Comparison of ENCODE assay signal across 25 cellular contexts in genomic region chr10:43778571-43778970, GRCh38.
DNase-seq lines count a peak whose midpoint lies in the region; TF ChIP-seq lines count a peak whose summit lies in the region.
"Had no signal": no experiment of that assay in that cellular context is flagged by ENCODE, and none has a peak within 500 bp of the region (broad histone marks: within the 10 kb centered on the region; RNA-seq: fewer than 3 reads in every experiment).

No MANE protein-coding gene starts in this region.

- TF ChIP-seq CTCF in MCF 10A (IDR thresholded peaks at IDR 0.05; ENCODE audit: unreplicated experiment), result no peak
- no peak for TF ChIP-seq CTCF in Loucy (conservative IDR thresholded peaks at IDR 0.05; ENCODE audit: low read length)
- no peak for TF ChIP-seq CTCF in tibial artery (IDR thresholded peaks at IDR 0.05)

- no peaks in the 10 kb centered on the region for H3K9me2 ChIP-seq in Loucy (replicated peaks; ENCODE audit: low read depth, low read length)

- no TSS peak for BruUV-seq in MCF 10A (replicated peaks; lab: Mats Ljungman, UMichigan)

- H3K9me3 ChIP-seq in Loucy (ENCODE audit: insufficient read depth, low read depth, low read length) (no peaks in the 10 kb centered on the region), tibial artery (no peaks in the 10 kb centered on the region)
- H3K9me3 ChIP-seq: left ventricle myocardium inferior, thyroid gland had no signal

- H3K36me3 Mint-ChIP-seq in MCF 10A (ENCODE audit: insufficient read depth, unreplicated experiment), result no peaks in the 10 kb centered on the region
- H3K36me3 Mint-ChIP-seq: activated CD4-positive, alpha-beta memory T cell treated with anti-CD3 and anti-CD28 coated beads for 36 hours had no signal

- in situ Hi-C loops in T47D (cut with HindIII; ENCODE audit: low pct_unique_long_range_greater_than_20kb, low sequenced_read_pairs), result no loop called here

- no peak overlapping the region for H3K27ac Mint-ChIP-seq in MCF 10A (ENCODE audit: low read depth, unreplicated experiment)
- H3K27ac Mint-ChIP-seq: activated CD4-positive, alpha-beta memory T cell treated with anti-CD3 and anti-CD28 coated beads for 36 hours; endodermal cell had no signal

- POLR2A ChIA-PET in MCF 10A (lab: Yijun Ruan, JAX), result no interaction called here

- H3K27ac ChIP-seq in tibial artery, result no peak overlapping the region
- H3K27ac ChIP-seq: left ventricle myocardium inferior, thyroid gland had no signal

- CTCF ChIA-PET in MCF 10A (lab: Yijun Ruan, JAX), result no interaction called here

- H3K4me3 ChIP-seq in Loucy (ENCODE audit: low read length, poor library complexity, severe bottlenecking), result no peak overlapping the region
- H3K4me3 ChIP-seq in tibial artery, result no peak overlapping the region
- H3K4me3 ChIP-seq: left ventricle myocardium inferior, thyroid gland had no signal

- no peaks in the 10 kb centered on the region for H3K27me3 Mint-ChIP-seq in MCF 10A (ENCODE audit: insufficient read depth, unreplicated experiment)
- H3K27me3 Mint-ChIP-seq: activated CD4-positive, alpha-beta memory T cell treated with anti-CD3 and anti-CD28 coated beads for 36 hours had no signal

- H3K9ac ChIP-seq in Loucy (ENCODE audit: low read depth, low read length, poor library complexity, severe bottlenecking), result no peak overlapping the region

- H3K4me3 Mint-ChIP-seq in MCF 10A (ENCODE audit: unreplicated experiment), result no peak overlapping the region
- H3K4me3 Mint-ChIP-seq: activated CD4-positive, alpha-beta memory T cell treated with anti-CD3 and anti-CD28 coated beads for 36 hours; endodermal cell had no signal

- H3F3A ChIP-seq in Loucy (ENCODE audit: low read depth), result no peaks in the 10 kb centered on the region

- H3K9me3 Mint-ChIP-seq in MCF 10A (ENCODE audit: unreplicated experiment), result no peaks in the 10 kb centered on the region
- H3K9me3 Mint-ChIP-seq: activated CD4-positive, alpha-beta memory T cell treated with anti-CD3 and anti-CD28 coated beads for 36 hours; endodermal cell had no signal

- peak overlapping the region; percentile 10 for H3K4me2 ChIP-seq in Loucy (ENCODE audit: low read depth, low read length, poor library complexity, severe bottlenecking)

- H3K27me3 ChIP-seq in Loucy (ENCODE audit: insufficient read depth, low read length, poor library complexity, severe bottlenecking) (no peaks in the 10 kb centered on the region), tibial artery (no peaks in the 10 kb centered on the region)
- H3K27me3 ChIP-seq: thyroid gland had no signal

- no peaks in the 10 kb centered on the region for H3K4me1 Mint-ChIP-seq in MCF 10A (ENCODE audit: insufficient read depth, unreplicated experiment)

- H2AFZ ChIP-seq in Loucy (ENCODE audit: low read length), result peak overlapping the region; percentile 65

- H3K36me3 ChIP-seq in Loucy (ENCODE audit: insufficient read depth, low read length) (no peaks in the 10 kb centered on the region), tibial artery (no peaks in the 10 kb centered on the region)
- H3K36me3 ChIP-seq: left ventricle myocardium inferior, thyroid gland had no signal

- DNase-seq in T47D (ENCODE audit: low read depth in 1 of 2, low spot score in 1 of 2), result peak; percentile 33 to 74
- DNase-seq in MCF 10A (ENCODE audit: unreplicated experiment), result no peak
- peak; percentile 8 for DNase-seq in dermis blood vessel endothelial cell
- no peak for DNase-seq in UCSD-AML1 (lab: John Stamatoyannopoulos, UW; ENCODE audit: unreplicated experiment)
- DNase-seq in pons (ENCODE audit: low spot score), result no peak
- DNase-seq in tibial artery, result no peak
- DNase-seq: activated CD4-positive, alpha-beta memory T cell treated with anti-CD3 and anti-CD28 coated beads for 36 hours; activated CD4-positive, CD25-positive, alpha-beta regulatory T cell; caudate nucleus; cortex of kidney; DMS79; endodermal cell; glutamatergic neuron; islet precursor cell; left ventricle myocardium inferior; mesenchymal stem cell; NCI-H1092; NCI-H1694 treated with DMSO at 0.1 percent for 48 hours; NCI-H446 treated with DMSO at 0.1 percent for 48 hours; NCI-H774; right cardiac atrium; SIG-M5; stimulated activated CD4-positive, alpha-beta T cell treated with anti-CD3 and anti-CD28 coated beads, Interleukin-1b, Interleukin-23, amount 100 ng/mL, for 48 hours; thyroid gland had no signal

- intact Hi-C loops in MCF 10A (cut with micrococcal nuclease), result no loop called here
- intact Hi-C loops in tibial artery (cut with DNase I; ENCODE audit: low total_unique reads), result no loop called here

- H3K79me2 ChIP-seq in Loucy (ENCODE audit: insufficient read depth, low read length), result no peaks in the 10 kb centered on the region

- H4K20me1 ChIP-seq in Loucy (ENCODE audit: insufficient read depth, low read length, poor library complexity, severe bottlenecking), result no peaks in the 10 kb centered on the region

- H3K4me1 ChIP-seq in Loucy (ENCODE audit: insufficient read depth, low read length, poor library complexity, severe bottlenecking) (peaks cover 77% of the 10 kb centered on the region), tibial artery (peaks cover 0 to 4% (median 0%) of the 10 kb centered on the region in 4 donors)
- H3K4me1 ChIP-seq: thyroid gland had no signal

Comparison
In these comparisons a context has a peak if more than half of its experiments do, and no peak if none do; other contexts are left out.
1. DNase-seq: peak in T47D (2 of 2) and dermis blood vessel endothelial cell (single experiment); none in MCF 10A (single experiment), UCSD-AML1 (single experiment), pons (single experiment) and tibial artery (0 of 2).